In the genomic region with DNA sequence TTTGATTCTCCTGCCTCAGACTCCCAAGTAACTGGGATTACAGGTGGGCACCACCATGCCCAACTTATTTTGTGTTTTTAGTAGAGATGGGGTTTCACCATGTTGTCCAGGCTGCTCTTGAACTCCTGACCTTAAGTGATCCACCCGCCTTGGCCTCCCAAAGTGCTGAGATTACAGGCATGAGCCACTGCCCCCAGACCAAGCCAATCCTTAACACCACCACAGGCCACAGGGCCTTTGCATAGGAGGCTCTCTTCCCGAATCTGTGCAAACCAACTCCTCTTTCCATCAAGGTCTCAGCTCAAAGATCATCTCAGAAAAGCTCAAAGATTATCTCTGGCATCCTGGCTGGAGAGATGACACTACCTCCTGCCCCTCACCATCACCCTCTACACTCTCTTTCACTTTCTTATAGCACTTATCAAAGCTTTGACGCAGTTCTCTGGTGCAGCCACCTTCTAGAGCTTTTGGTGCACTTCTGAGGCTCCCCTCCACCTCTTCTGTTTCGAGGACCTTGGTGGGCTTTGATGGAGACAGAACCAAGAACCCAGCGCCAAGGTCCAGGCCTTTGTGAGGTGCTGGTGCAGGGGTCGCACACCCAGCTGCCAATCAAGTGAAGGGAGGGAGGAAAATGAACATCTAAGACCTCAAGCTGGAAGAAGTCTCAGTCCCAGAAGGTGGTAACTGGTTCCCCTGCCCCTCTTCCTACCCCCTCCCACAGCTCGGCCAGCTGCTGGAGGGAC, we compare ENCODE assay signal across 22 cellular contexts. TPM values are rescaled to one million over a fixed set of nuclear protein-coding genes. Genes with fewer than 3 reads are reported as not detected.
DNase-seq lines count a peak whose midpoint lies in the region; ATAC-seq and TF ChIP-seq lines count a peak whose summit lies in the region.
"Had no signal": no experiment of that assay in that cellular context is flagged by ENCODE, and none has a peak within 500 bp of the region (broad histone marks: within the 10 kb centered on the region; RNA-seq: fewer than 3 reads in every experiment).

No MANE protein-coding gene starts in this region.

- no peak overlapping the region for H3K4me3 Mint-ChIP-seq in activated naive CD4-positive, alpha-beta T cell treated with anti-CD3 and anti-CD28 coated beads, Interleukin-2, amount 10 ng/mL, durations not matched to agents 7 days and 5 days
- H3K4me3 Mint-ChIP-seq: activated T-helper 17 cell treated with anti-CD3 and anti-CD28 coated beads, Interleukin-2, amount 50 U/mL, for 72 hours; naive thymus-derived CD8-positive, alpha-beta T cell had no signal

- H3K36me3 Mint-ChIP-seq in activated naive CD4-positive, alpha-beta T cell treated with anti-CD3 and anti-CD28 coated beads, Interleukin-2, amount 10 ng/mL, durations not matched to agents 7 days and 5 days = no peaks in the 10 kb centered on the region
- H3K36me3 Mint-ChIP-seq in activated naive CD4-positive, alpha-beta T cell treated with anti-CD3 and anti-CD28 coated beads, Interleukin-2, amount 50 U/mL, for 72 hours = no peaks in the 10 kb centered on the region
- H3K36me3 Mint-ChIP-seq: naive thymus-derived CD8-positive, alpha-beta T cell had no signal

- peaks cover 35% of the 10 kb centered on the region for H3K4me1 ChIP-seq in SJCRH30
- H3K4me1 ChIP-seq in mesendoderm (ENCODE audit: control insufficient read depth, low read depth, low read length) = peaks cover 6% of the 10 kb centered on the region
- no peaks in the 10 kb centered on the region for H3K4me1 ChIP-seq in testis
- H3K4me1 ChIP-seq: body of pancreas, gastrocnemius medialis, parathyroid adenoma had no signal

- H3K36me3 ChIP-seq in SJCRH30 (no peaks in the 10 kb centered on the region), mesendoderm (ENCODE audit: control insufficient read depth, insufficient read depth, low read length) (no peaks in the 10 kb centered on the region), testis (ENCODE audit: low read depth, missing control alignments) (no peaks in the 10 kb centered on the region)
- H3K36me3 ChIP-seq: esophagus squamous epithelium, gastrocnemius medialis, sigmoid colon had no signal

- peak overlapping the region; percentile 28 for H3K9ac ChIP-seq in mesendoderm (ENCODE audit: low read length)
- H3K9ac ChIP-seq: parathyroid adenoma had no signal

- H3K4me2 ChIP-seq in mesendoderm (ENCODE audit: low read length) = no peak overlapping the region

- H3K79me2 ChIP-seq in mesendoderm (ENCODE audit: control insufficient read depth, insufficient read depth, low read length) = no peaks in the 10 kb centered on the region
- H3K79me2 ChIP-seq: parathyroid adenoma had no signal

- no peak overlapping the region for H2BK15ac ChIP-seq in mesendoderm (replicated peaks; ENCODE audit: low read depth)

- H3K27ac Mint-ChIP-seq in activated naive CD4-positive, alpha-beta T cell treated with anti-CD3 and anti-CD28 coated beads, Interleukin-2, amount 10 ng/mL, durations not matched to agents 7 days and 5 days = no peak overlapping the region
- no peak overlapping the region for H3K27ac Mint-ChIP-seq in activated naive CD4-positive, alpha-beta T cell treated with anti-CD3 and anti-CD28 coated beads, Interleukin-2, amount 50 U/mL, for 72 hours
- H3K27ac Mint-ChIP-seq: activated T-helper 17 cell treated with anti-CD3 and anti-CD28 coated beads, Interleukin-2, amount 50 U/mL, for 72 hours had no signal

- CTCF ChIA-PET in activated naive CD4-positive, alpha-beta T cell treated with anti-CD3 and anti-CD28 coated beads, Interleukin-2, amount 10 ng/mL, durations not matched to agents 7 days and 5 days (lab: Charles Lee) = interaction anchor here (0.9 to 1.2 kb wide), 2 partner anchors 118 to 119 kb away, joined by 3 to 4 read pairs; no protein-coding TSS in a partner anchor

- H3K4me3 ChIP-seq in SJCRH30 (peak overlapping the region; percentile 53), mesendoderm (ENCODE audit: low read length) (no peak overlapping the region), testis (no peak overlapping the region)
- H3K4me3 ChIP-seq: body of pancreas, esophagus squamous epithelium, gastrocnemius medialis, sigmoid colon had no signal

- DNase-seq in activated naive CD4-positive, alpha-beta T cell treated with anti-CD3 and anti-CD28 coated beads, Interleukin-2, amount 10 ng/mL, durations not matched to agents 7 days and 5 days = peak; percentile 16
- DNase-seq in activated naive CD4-positive, alpha-beta T cell treated with anti-CD3 and anti-CD28 coated beads, Interleukin-2, amount 50 U/mL, for 72 hours (ENCODE audit: low spot score in 2 of 2) = no peak
- DNase-seq in SJCRH30 (no peak), mesendoderm (no peak), testis (peak; percentile 3), amniotic stem cell (lab: John Stamatoyannopoulos, UW) (no peak), NCI-H2196 (lab: John Stamatoyannopoulos, UW; ENCODE audit: unreplicated experiment) (no peak)
- DNase-seq: activated CD4-positive, alpha-beta T cell treated with anti-CD3 and anti-CD28 coated beads for 4 hours; body of pancreas; Calu3; esophagus squamous epithelium; gastrocnemius medialis; GOT3; KG1; naive thymus-derived CD8-positive, alpha-beta T cell; NCI-H146; sigmoid colon; T-helper 1 cell had no signal

- ATAC-seq in activated naive CD4-positive, alpha-beta T cell treated with anti-CD3 and anti-CD28 coated beads, Interleukin-2, amount 50 U/mL, for 72 hours = no peak
- ATAC-seq in HG03571 (IDR thresholded peaks at IDR 0.05; ENCODE audit: unreplicated experiment) = no peak
- ATAC-seq: activated T-helper 17 cell treated with anti-CD3 and anti-CD28 coated beads, Interleukin-2, amount 50 U/mL, for 72 hours; body of pancreas; gastrocnemius medialis; naive thymus-derived CD8-positive, alpha-beta T cell had no signal

- H2BK5ac ChIP-seq in mesendoderm (ENCODE audit: low read length) = no peak overlapping the region

- TF ChIP-seq CTCF in testis (IDR thresholded peaks at IDR 0.05) = no peak

- intact Hi-C loops in testis (cut with DNase I; ENCODE audit: low total_unique reads) = loop anchor here (10.0 kb wide), 1 partner anchor 117 kb away; no protein-coding TSS in a partner anchor

- H3K23ac ChIP-seq in mesendoderm (ENCODE audit: low read length) = no peak overlapping the region

- TF ChIP-seq POLR2A in testis (IDR thresholded peaks at IDR 0.05) = no peak

- H2AK5ac ChIP-seq in mesendoderm (ENCODE audit: low read length) = no peak overlapping the region

- H3K27me3 ChIP-seq in SJCRH30 (no peaks in the 10 kb centered on the region), mesendoderm (ENCODE audit: insufficient read depth, low read length, poor library complexity) (no peaks in the 10 kb centered on the region), testis (no peaks in the 10 kb centered on the region)
- H3K27me3 ChIP-seq: body of pancreas had no signal

- H4K8ac ChIP-seq in mesendoderm (ENCODE audit: low read depth, low read length) = no peak overlapping the region

- H2BK120ac ChIP-seq in mesendoderm (ENCODE audit: low read depth, low read length) = no peak overlapping the region

- no peak overlapping the region for H3K18ac ChIP-seq in mesendoderm (ENCODE audit: low read length)

- H3K27me3 Mint-ChIP-seq in activated naive CD4-positive, alpha-beta T cell treated with anti-CD3 and anti-CD28 coated beads, Interleukin-2, amount 10 ng/mL, durations not matched to agents 7 days and 5 days = peaks cover 85% of the 10 kb centered on the region

- H3K27ac ChIP-seq in SJCRH30 (peak overlapping the region; percentile 98), mesendoderm (ENCODE audit: low read depth, low read length) (no peak overlapping the region), testis (no peak overlapping the region)
- H3K27ac ChIP-seq: body of pancreas, C4-2B, esophagus squamous epithelium, gastrocnemius medialis, parathyroid adenoma, sigmoid colon had no signal

- no peak overlapping the region for H3K4ac ChIP-seq in mesendoderm (ENCODE audit: low read depth, low read length)

- H4K5ac ChIP-seq in mesendoderm (ENCODE audit: low read length) = no peak overlapping the region

- H3K9me3 Mint-ChIP-seq in activated naive CD4-positive, alpha-beta T cell treated with anti-CD3 and anti-CD28 coated beads, Interleukin-2, amount 10 ng/mL, durations not matched to agents 7 days and 5 days = no peaks in the 10 kb centered on the region
- no peaks in the 10 kb centered on the region for H3K9me3 Mint-ChIP-seq in activated naive CD4-positive, alpha-beta T cell treated with anti-CD3 and anti-CD28 coated beads, Interleukin-2, amount 50 U/mL, for 72 hours
- H3K9me3 Mint-ChIP-seq: activated T-helper 17 cell treated with anti-CD3 and anti-CD28 coated beads, Interleukin-2, amount 50 U/mL, for 72 hours; naive thymus-derived CD8-positive, alpha-beta T cell had no signal

- no peaks in the 10 kb centered on the region for H3K4me1 Mint-ChIP-seq in activated naive CD4-positive, alpha-beta T cell treated with anti-CD3 and anti-CD28 coated beads, Interleukin-2, amount 10 ng/mL, durations not matched to agents 7 days and 5 days
- H3K4me1 Mint-ChIP-seq: activated T-helper 17 cell treated with anti-CD3 and anti-CD28 coated beads, Interleukin-2, amount 50 U/mL, for 72 hours had no signal

- no CpG with 5 or more reads among the region's 7 CpGs for WGBS in mesendoderm (ENCODE audit: extremely low coverage, insufficient coverage, low lambda C conversion rate)
- 85 to 89% methylated on average over 6 to 7 of the region's 7 CpGs for WGBS in testis, 2 donors

- H3K56ac ChIP-seq in mesendoderm (ENCODE audit: low read length) = peak overlapping the region; percentile 65

- H3K79me1 ChIP-seq in mesendoderm (ENCODE audit: low read length) = no peaks in the 10 kb centered on the region

- no peaks in the 10 kb centered on the region for H3K9me3 ChIP-seq in SJCRH30 (replicated peaks)
- H3K9me3 ChIP-seq in testis = no peaks in the 10 kb centered on the region
- H3K9me3 ChIP-seq: body of pancreas, esophagus squamous epithelium, gastrocnemius medialis, sigmoid colon had no signal

RNA-seq across cellular contexts. Expression of a gene that starts 23.2 kb away (rescaled TPM):
- total RNA-seq in activated naive CD4-positive, alpha-beta T cell treated with anti-CD3 and anti-CD28 coated beads, Interleukin-2, amount 50 U/mL, for 72 hours = 100 to 1,000 TPM; 134 to 301 TPM
- 240 and 249 TPM in 2 replicates for total RNA-seq in SJCRH30 (2014; rRNA removed; shearing (Covaris generic))
- 209 TPM for polyA plus RNA-seq in mesendoderm (2013, experiment 1 of 2)
- 211 TPM for polyA plus RNA-seq in mesendoderm (2013, experiment 2 of 2)
- total RNA-seq in testis = 100 to 1,000 TPM in 1 of 2 donors, 10 to 100 TPM in 1; 69.1 to 103 TPM
- 95.1 TPM for polyA plus RNA-seq in testis (ENCODE audit: insufficient read depth, low read depth, low replicate concordance)

RNA-seq across cellular contexts. Expression of a gene that starts 57.2 kb away (rescaled TPM):
- total RNA-seq in activated naive CD4-positive, alpha-beta T cell treated with anti-CD3 and anti-CD28 coated beads, Interleukin-2, amount 50 U/mL, for 72 hours = not detected
- 104 and 105 TPM in 2 replicates for total RNA-seq in SJCRH30 (2014; rRNA removed; shearing (Covaris generic))
- polyA plus RNA-seq in mesendoderm (2013, experiment 1 of 2) = 1.8 TPM
- polyA plus RNA-seq in mesendoderm (2013, experiment 2 of 2) = 1.7 TPM
- total RNA-seq in testis = 10 to 100 TPM; 11.3 to 20.6 TPM
- 21.5 TPM for polyA plus RNA-seq in testis (ENCODE audit: insufficient read depth, low read depth, low replicate concordance)
- polyA plus RNA-seq: naive thymus-derived CD8-positive, alpha-beta T cell had no signal

Comparison
In these comparisons a context has a peak if more than half of its experiments do, and no peak if none do; other contexts are left out.
1. DNase-seq: peak in activated naive CD4-positive, alpha-beta T cell treated with anti-CD3 and anti-CD28 coated beads, Interleukin-2, amount 10 ng/mL, durations not matched to agents 7 days and 5 days (single experiment) and testis (single experiment); none in activated naive CD4-positive, alpha-beta T cell treated with anti-CD3 and anti-CD28 coated beads, Interleukin-2, amount 50 U/mL, for 72 hours (0 of 2), SJCRH30 (0 of 2), mesendoderm (single experiment), amniotic stem cell (single experiment) and NCI-H2196 (single experiment).
2. RNA of a gene that starts 57.2 kb away (total RNA-seq): 104 to 105 TPM in SJCRH30 and 11.3 to 20.6 TPM in testis; not detected in activated naive CD4-positive, alpha-beta T cell treated with anti-CD3 and anti-CD28 coated beads, Interleukin-2, amount 50 U/mL, for 72 hours; every median in the first group is over 10 times any median in the second.